ENCODE assay signal across 26 cellular contexts in the genomic region with DNA sequence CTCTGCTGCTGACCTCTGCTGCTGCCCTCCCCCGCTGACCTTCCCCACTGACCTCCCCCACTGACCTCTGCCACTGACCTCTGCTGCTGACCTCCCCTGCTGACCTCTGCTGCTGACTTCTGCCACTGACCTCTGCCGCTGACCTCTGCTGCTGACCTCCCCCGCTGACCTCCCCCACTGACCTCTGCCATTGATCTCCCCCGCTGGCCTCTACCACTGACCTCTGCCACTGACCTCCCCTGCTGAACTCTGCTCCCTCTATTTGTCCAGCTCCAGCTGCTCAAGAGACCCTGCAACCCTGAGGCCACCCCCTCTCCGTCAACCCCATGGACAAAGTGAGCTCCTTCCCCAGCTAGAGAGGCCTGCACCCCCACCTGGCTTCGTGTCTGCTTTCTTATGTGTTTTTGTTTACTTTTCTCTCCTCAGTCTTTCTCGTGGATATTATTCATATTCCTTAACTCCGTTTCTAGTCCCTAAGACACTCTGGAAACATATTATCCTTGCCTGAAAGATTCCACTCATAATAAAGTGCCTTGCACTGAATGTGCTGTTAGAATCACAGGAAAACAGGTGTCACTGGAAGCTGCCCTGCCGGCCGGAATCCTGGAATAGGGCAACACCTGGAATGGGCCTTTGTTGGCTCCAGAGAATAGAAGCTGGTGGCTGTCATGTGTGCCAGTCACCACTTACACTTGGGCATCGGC.
DNase-seq lines count a peak whose midpoint lies in the region; ATAC-seq, FAIRE-seq and TF ChIP-seq lines count a peak whose summit lies in the region.
"Had no signal": no experiment of that assay in that cellular context is flagged by ENCODE, and none has a peak within 500 bp of the region (broad histone marks: within the 10 kb centered on the region; RNA-seq: fewer than 3 reads in every experiment).

No MANE protein-coding gene starts in this region.

- H2AFZ ChIP-seq in astrocyte (ENCODE audit: low read depth, low read length): no peak overlapping the region
- H2AFZ ChIP-seq: GM23248 had no signal

- intact Hi-C loops in sigmoid colon (cut with DNase I) (no loop called here), right cardiac atrium (cut with DNase I) (no loop called here)

- H3K4me1 Mint-ChIP-seq in astrocyte (ENCODE audit: low read depth, unreplicated experiment): peaks cover 15% of the 10 kb centered on the region
- H3K4me1 Mint-ChIP-seq: immature natural killer cell had no signal

- H3K27ac ChIP-seq in astrocyte (ENCODE audit: low read depth, low read length) (no peak overlapping the region), liver (ENCODE audit: low read depth in 1 of 2, low read length in 2 of 2) (peak overlapping the region; percentile 89 to 93), sigmoid colon (peak overlapping the region in 1 of 4 donors; percentile 1), right cardiac atrium (ENCODE audit: low read length) (no peak overlapping the region)
- H3K27ac ChIP-seq: cardiac muscle cell, dorsolateral prefrontal cortex, epithelial cell of prostate, GM23248 had no signal

- peak; percentile 36 for DNase-seq in NCI-H345 (lab: John Stamatoyannopoulos, UW)
- DNase-seq in NCI-H345 treated with DMSO at 0.1 percent for 48 hours (lab: John Stamatoyannopoulos, UW; ENCODE audit: unreplicated experiment): no peak
- DNase-seq in astrocyte (ENCODE audit: low read depth): no peak
- DNase-seq in sigmoid colon: peak; percentile 49
- DNase-seq in right cardiac atrium: no peak
- DNase-seq in G401 (ENCODE audit: low spot score): no peak
- DNase-seq: activated CD8-positive, alpha-beta T cell treated with anti-CD3 and anti-CD28 coated beads for 36 hours; activated naive CD4-positive, alpha-beta T cell; activated T-cell treated with anti-CD3 and anti-CD28 coated beads, Interleukin-2, amount 50 U/mL, for 24 hours; Caco-2; dorsolateral prefrontal cortex; EL; GM23248; immature natural killer cell; left ventricle myocardium superior; NCI-H1048; NCI-H2029; NCI-H526; nucleus accumbens; trophoblast cell had no signal

- peak; percentile 44 to 72 for TF ChIP-seq RAD21 in liver (IDR thresholded peaks at IDR 0.05)

- no peak for TF ChIP-seq EP300 in sigmoid colon (IDR thresholded peaks at IDR 0.05)

- H3K27me3 ChIP-seq in astrocyte (ENCODE audit: insufficient read depth, low read length) (peaks cover 11% of the 10 kb centered on the region), liver (ENCODE audit: control insufficient read depth in 4 of 4, insufficient read depth in 4 of 4, low read length in 3 of 4) (no peaks in the 10 kb centered on the region), sigmoid colon (no peaks in the 10 kb centered on the region), right cardiac atrium (ENCODE audit: control insufficient read depth, insufficient read depth) (no peaks in the 10 kb centered on the region)
- H3K27me3 ChIP-seq: cardiac muscle cell had no signal

- ATAC-seq in GM21723 (IDR thresholded peaks at IDR 0.05; ENCODE audit: unreplicated experiment) (no peak), right cardiac atrium (no peak)
- ATAC-seq: activated CD8-positive, alpha-beta T cell treated with anti-CD3 and anti-CD28 coated beads for 36 hours; left ventricle myocardium superior had no signal

- H3K4me1 ChIP-seq in astrocyte (ENCODE audit: insufficient read depth, low read length) (no peaks in the 10 kb centered on the region), liver (ENCODE audit: control insufficient read depth in 4 of 4, insufficient read depth in 4 of 4, low read length in 3 of 4) (peaks cover 7 to 20% (median 16%) of the 10 kb centered on the region in 4 donors), sigmoid colon (peaks cover 0 to 13% (median 3%) of the 10 kb centered on the region in 4 donors), right cardiac atrium (ENCODE audit: control insufficient read depth, insufficient read depth, low read length) (peaks cover 2% of the 10 kb centered on the region)
- H3K4me1 ChIP-seq: Caco-2 had no signal

- no peak overlapping the region for H3K27ac Mint-ChIP-seq in astrocyte (ENCODE audit: unreplicated experiment)
- H3K27ac Mint-ChIP-seq: activated CD8-positive, alpha-beta T cell treated with anti-CD3 and anti-CD28 coated beads for 36 hours; activated T-cell treated with anti-CD3 and anti-CD28 coated beads, Interleukin-2, amount 50 U/mL, for 24 hours; B cell; immature natural killer cell had no signal

- no peak for TF ChIP-seq POLR2A in sigmoid colon (IDR thresholded peaks at IDR 0.05)

- H3K9me3 ChIP-seq in astrocyte (ENCODE audit: insufficient read depth, low read depth, low read length) (no peaks in the 10 kb centered on the region), liver (ENCODE audit: control insufficient read depth in 4 of 4, low read length in 3 of 4) (no peaks in the 10 kb centered on the region), sigmoid colon (no peaks in the 10 kb centered on the region), right cardiac atrium (ENCODE audit: control insufficient read depth, low read length) (no peaks in the 10 kb centered on the region)
- H3K9me3 ChIP-seq: Caco-2 had no signal

- H3K4me3 Mint-ChIP-seq in astrocyte (ENCODE audit: unreplicated experiment): peak overlapping the region; percentile 42
- H3K4me3 Mint-ChIP-seq: activated CD8-positive, alpha-beta T cell treated with anti-CD3 and anti-CD28 coated beads for 36 hours; activated T-cell treated with anti-CD3 and anti-CD28 coated beads, Interleukin-2, amount 50 U/mL, for 24 hours; B cell; immature natural killer cell had no signal

- peaks cover 42% of the 10 kb centered on the region for H3K27me3 Mint-ChIP-seq in astrocyte (ENCODE audit: low read depth, unreplicated experiment)

- H3K36me3 ChIP-seq in astrocyte (ENCODE audit: insufficient read depth, low read length) (no peaks in the 10 kb centered on the region), liver (ENCODE audit: control insufficient read depth in 4 of 4, insufficient read depth in 3 of 4, low read depth in 1 of 4, low read length in 3 of 4) (no peaks in the 10 kb centered on the region), sigmoid colon (no peaks in the 10 kb centered on the region)
- H3K36me3 ChIP-seq: cardiac muscle cell had no signal

- no peaks in the 10 kb centered on the region for H4K20me1 ChIP-seq in astrocyte (ENCODE audit: insufficient read depth, low read length)

- no peaks in the 10 kb centered on the region for H3K79me2 ChIP-seq in astrocyte (ENCODE audit: insufficient read depth, low read length)

- no peak overlapping the region for H3K4me3 ChIP-seq in astrocyte (ENCODE audit: insufficient read depth, low read depth, low read length)
- no peak overlapping the region for H3K4me3 ChIP-seq in liver (ENCODE audit: low read depth in 1 of 3, low read length in 3 of 3)
- H3K4me3 ChIP-seq in sigmoid colon: no peak overlapping the region
- no peak overlapping the region for H3K4me3 ChIP-seq in right cardiac atrium (ENCODE audit: low read length)
- H3K4me3 ChIP-seq: cardiac muscle cell, dorsolateral prefrontal cortex, GM23248 had no signal

- WGBS in liver: 41% methylated on average over 11 of the region's 11 CpGs
- WGBS in sigmoid colon, 2 donors: 65 to 75% methylated on average over 11 of the region's 11 CpGs
- WGBS in right cardiac atrium: 76% methylated on average over 11 of the region's 11 CpGs

- TF ChIP-seq CTCF in astrocyte (IDR thresholded peaks at IDR 0.05; ENCODE audit: insufficient read depth, low read depth, low read length): no peak
- no peak for TF ChIP-seq CTCF in liver (IDR thresholded peaks at IDR 0.05; ENCODE audit: low read depth, low read length, missing input control)
- no peak for TF ChIP-seq CTCF in sigmoid colon (IDR thresholded peaks at IDR 0.05)

- in situ Hi-C loops in G401 (cut with HindIII; ENCODE audit: low sequenced_read_pairs): no loop called here

- peaks cover 6% of the 10 kb centered on the region for H3K9me3 Mint-ChIP-seq in astrocyte (ENCODE audit: unreplicated experiment)
- H3K9me3 Mint-ChIP-seq: activated CD8-positive, alpha-beta T cell treated with anti-CD3 and anti-CD28 coated beads for 36 hours had no signal

- H3K9ac ChIP-seq in astrocyte (ENCODE audit: low read length): no peak overlapping the region
- H3K9ac ChIP-seq in liver (ENCODE audit: low read depth in 1 of 2, low read length in 2 of 2): no peak overlapping the region
- H3K9ac ChIP-seq: GM23248 had no signal

- H3K4me2 ChIP-seq in astrocyte (ENCODE audit: low read length): no peak overlapping the region

- FAIRE-seq in astrocyte (lab: Jason Lieb, UNC): no peak
- FAIRE-seq: A204.1 had no signal

- no peaks in the 10 kb centered on the region for H3K36me3 Mint-ChIP-seq in astrocyte (ENCODE audit: low read depth, unreplicated experiment)
- H3K36me3 Mint-ChIP-seq: immature natural killer cell had no signal

TF ChIP-seq in liver, 16 proteins besides CTCF, POLR2A, EP300 and RAD21 (continues in another document):
- no peak for TF ChIP-seq FOXA1 (IDR thresholded peaks at IDR 0.05)
- no peak for TF ChIP-seq REST (IDR thresholded peaks at IDR 0.05)
- no peak for TF ChIP-seq GABPA (IDR thresholded peaks at IDR 0.05 in 1 of 2, conservative IDR thresholded peaks at IDR 0.05 in 1 of 2)
- TF ChIP-seq NR2F2 (IDR thresholded peaks at IDR 0.05): peak; percentile 100
- peak in 1 of 2 donors; percentile 40 for TF ChIP-seq EGR1 (IDR thresholded peaks at IDR 0.05; ENCODE audit: low read depth in 2 of 2)
- peak; percentile 89 for TF ChIP-seq SP1 (IDR thresholded peaks at IDR 0.05)

Comparison
In these comparisons a context has a peak if more than half of its experiments do, and no peak if none do; other contexts are left out.
1. DNase-seq: peak in NCI-H345 (single experiment) and sigmoid colon (single experiment); none in NCI-H345 treated with DMSO at 0.1 percent for 48 hours (single experiment), astrocyte (single experiment), right cardiac atrium (0 of 3) and G401 (single experiment).
2. H3K27ac ChIP-seq: peak in liver (2 of 2); none in astrocyte (single experiment) and right cardiac atrium (single experiment).